In genomic region chr3:51671090-51672082, GRCh38 we compare ENCODE assay signal across 8 cellular contexts. TPM values are rescaled to one million over a fixed set of nuclear protein-coding genes. Genes with fewer than 3 reads are reported as not detected.
A peak's percentile ranks its signal among the peaks of the same experiment; 100 is the strongest.
DNase-seq lines count a peak whose midpoint lies in the region; ATAC-seq and TF ChIP-seq lines count a peak whose summit lies in the region.

TEX264 (plus strand) TSS chr3:51671252; CDS start chr3:51674305, 3,053 bp downstream.

- peak within 1 kb of the TSS; percentile 85 for H3K4me3 ChIP-seq in HUES6 (ENCODE audit: low read depth, low read length)

- intact Hi-C loops in natural killer cell (cut with micrococcal nuclease), result loop anchor here (1.0 to 5.0 kb wide), 3 partner anchors 11 to 1054 kb away; partner anchors contain the start of gene MAPKAPK3

- no peaks in the 10 kb centered on the region for H3K9me3 Mint-ChIP-seq in activated T-helper 17 cell treated with anti-CD3 and anti-CD28 coated beads, Interleukin-2, amount 50 U/mL, for 72 hours
- no peaks in the 10 kb centered on the region for H3K9me3 Mint-ChIP-seq in natural killer cell

- H3K4me1 ChIP-seq in HUES6 (ENCODE audit: control insufficient read depth, insufficient read depth, low read length), result peaks cover 22% of the 10 kb centered on the region

- H3K4me1 Mint-ChIP-seq in activated T-helper 17 cell treated with anti-CD3 and anti-CD28 coated beads, Interleukin-2, amount 50 U/mL, for 72 hours, result peaks cover 47% of the 10 kb centered on the region
- H3K4me1 Mint-ChIP-seq in natural killer cell, result peaks cover 60 to 65% of the 10 kb centered on the region in 2 donors

- TF ChIP-seq CTCF in natural killer cell (IDR thresholded peaks at IDR 0.05), result no peak

- H3K9me3 ChIP-seq in HUES6 (ENCODE audit: control insufficient read depth, insufficient read depth, low read depth, low read length), result no peaks in the 10 kb centered on the region

- ATAC-seq in GM21390 (IDR thresholded peaks at IDR 0.05; ENCODE audit: unreplicated experiment) (peak; percentile 77), natural killer cell (peak; percentile 69 to 89 (median 78))
- peak; percentile 66 for ATAC-seq in activated T-helper 17 cell treated with anti-CD3 and anti-CD28 coated beads, Interleukin-2, amount 50 U/mL, for 72 hours (replicated peaks)

- no peaks in the 10 kb centered on the region for H3K27me3 ChIP-seq in HUES6 (ENCODE audit: control insufficient read depth, insufficient read depth, low read length)

- H3K4me3 Mint-ChIP-seq in activated T-helper 17 cell treated with anti-CD3 and anti-CD28 coated beads, Interleukin-2, amount 50 U/mL, for 72 hours, result peak within 1 kb of the TSS; percentile 76
- peak within 1 kb of the TSS; percentile 92 for H3K4me3 Mint-ChIP-seq in natural killer cell

- H3K36me3 ChIP-seq in HUES6 (ENCODE audit: control insufficient read depth, insufficient read depth, low read length), result no peaks in the 10 kb centered on the region; the same call in 1 of the 2 replicates

- peaks cover 15% of the 10 kb centered on the region for H3K36me3 Mint-ChIP-seq in activated T-helper 17 cell treated with anti-CD3 and anti-CD28 coated beads, Interleukin-2, amount 50 U/mL, for 72 hours (ENCODE audit: low read depth)
- H3K36me3 Mint-ChIP-seq in natural killer cell, result peaks cover 7% of the 10 kb centered on the region

- H3K27ac ChIP-seq in HUES6 (ENCODE audit: low read depth, low read length), result 0 out of 2 replicates have a peak within 1 kb of the TSS, but pooled peaks have one; percentile 69

- H3K9ac ChIP-seq in HUES6 (ENCODE audit: low read length), result peak within 1 kb of the TSS; percentile 80

- DNase-seq in DMS153 (lab: John Stamatoyannopoulos, UW), result peak; percentile 49
- peak; percentile 97 for DNase-seq in RPMI8226
- DNase-seq in fibroblast of peridontal ligament (ENCODE audit: extremely low read depth), result peak; percentile 69
- DNase-seq in natural killer cell, result peak; percentile 86
- DNase-seq in stimulated activated naive CD4-positive, alpha-beta T cell treated with Interleukin-2 at 50 U/mL for 16 hours (lab: John Stamatoyannopoulos, UW), result peak; percentile 88

- peak within 1 kb of the TSS; percentile 78 for H3K27ac Mint-ChIP-seq in activated T-helper 17 cell treated with anti-CD3 and anti-CD28 coated beads, Interleukin-2, amount 50 U/mL, for 72 hours
- H3K27ac Mint-ChIP-seq in natural killer cell, result peak within 1 kb of the TSS; percentile 87 to 98

- H3K27me3 Mint-ChIP-seq in activated T-helper 17 cell treated with anti-CD3 and anti-CD28 coated beads, Interleukin-2, amount 50 U/mL, for 72 hours, result no peaks in the 10 kb centered on the region
- no peaks in the 10 kb centered on the region for H3K27me3 Mint-ChIP-seq in natural killer cell (ENCODE audit: low read depth in 2 of 2)

RNA-seq across cellular contexts. Expression of gene TEX264, which starts in this region (rescaled TPM):
- 10 to 100 TPM; 43.4 to 55.3 TPM for total RNA-seq in activated T-helper 17 cell treated with anti-CD3 and anti-CD28 coated beads, Interleukin-2, amount 50 U/mL, for 72 hours
- total RNA-seq in natural killer cell, result 10 to 100 TPM; 41.1 to 46.8 (median 45.4) TPM

Comparison
In these comparisons a context has a peak if more than half of its experiments do, and no peak if none do; other contexts are left out.
1. Peak in every context shown above with its lines: DNase-seq, ATAC-seq, H3K4me3 ChIP-seq and H3K27ac ChIP-seq.